10 cellular contexts compared by ENCODE assay signal in genomic region chr1:179369751-179370341, GRCh38. TPM values are rescaled to one million over a fixed set of nuclear protein-coding genes. Genes with fewer than 3 reads are reported as not detected.
DNase-seq lines count a peak whose midpoint lies in the region; ATAC-seq and TF ChIP-seq lines count a peak whose summit lies in the region.
"Had no signal": no experiment of that assay in that cellular context is flagged by ENCODE, and none has a peak within 500 bp of the region (broad histone marks: within the 10 kb centered on the region; RNA-seq: fewer than 3 reads in every experiment).

No MANE protein-coding gene starts in this region.

- H3K27ac ChIP-seq in CD8-positive, alpha-beta memory T cell (ENCODE audit: low read depth, low read length) = no peak overlapping the region
- no peak overlapping the region for H3K27ac ChIP-seq in tibial nerve
- H3K27ac ChIP-seq: SJSA1, skin epidermis had no signal

- H3K4me1 Mint-ChIP-seq in CD8-positive, alpha-beta memory T cell = peaks cover 10 to 15% (median 14%) of the 10 kb centered on the region in 3 donors

- H3K27me3 Mint-ChIP-seq in CD8-positive, alpha-beta memory T cell = peaks cover 0 to 8% of the 10 kb centered on the region in 2 donors

- no peaks in the 10 kb centered on the region for H3K9me3 ChIP-seq in CD8-positive, alpha-beta memory T cell (ENCODE audit: low read length)
- no peaks in the 10 kb centered on the region for H3K9me3 ChIP-seq in tibial nerve
- H3K9me3 ChIP-seq: SJSA1 had no signal

- peak; percentile 36 for ATAC-seq in GM19035 (IDR thresholded peaks at IDR 0.05; ENCODE audit: unreplicated experiment)
- peak; percentile 35 for ATAC-seq in left colon
- ATAC-seq in HG03196 (IDR thresholded peaks at IDR 0.05; ENCODE audit: unreplicated experiment) = no peak

- H3K4me3 ChIP-seq in CD8-positive, alpha-beta memory T cell (ENCODE audit: low read length) = no peak overlapping the region
- H3K4me3 ChIP-seq in tibial nerve = no peak overlapping the region
- H3K4me3 ChIP-seq: SJSA1, skin epidermis had no signal

- intact Hi-C loops in left colon (cut with DNase I, micrococcal nuclease) = loop anchor here in 1 of 2 donors (5.0 kb wide), 1 partner anchor 288 kb away; the partner anchor contains the start of gene TOR3A

- no peaks in the 10 kb centered on the region for H3K27me3 ChIP-seq in CD8-positive, alpha-beta memory T cell (ENCODE audit: insufficient read depth, low read length, poor library complexity, severe bottlenecking)
- H3K27me3 ChIP-seq in tibial nerve = no peaks in the 10 kb centered on the region
- H3K27me3 ChIP-seq: SJSA1 had no signal

- no peak for TF ChIP-seq EP300 in tibial nerve (IDR thresholded peaks at IDR 0.05)

- no peaks in the 10 kb centered on the region for H3K9me3 Mint-ChIP-seq in CD8-positive, alpha-beta memory T cell

- H3K4me3 Mint-ChIP-seq in CD8-positive, alpha-beta memory T cell = peak overlapping the region in 1 of 7 donors; percentile 22

- peaks cover 0 to 7% (median 0%) of the 10 kb centered on the region in 3 donors for H3K36me3 Mint-ChIP-seq in CD8-positive, alpha-beta memory T cell

- WGBS in tibial nerve, 2 donors = 2 to 3% methylated on average over 4 of the region's 4 CpGs

- H3K4me1 ChIP-seq in CD8-positive, alpha-beta memory T cell (ENCODE audit: insufficient read depth, low read length) = peaks cover 12% of the 10 kb centered on the region
- peaks cover 0 to 9% (median 0%) of the 10 kb centered on the region in 4 donors for H3K4me1 ChIP-seq in tibial nerve
- H3K4me1 ChIP-seq: SJSA1 had no signal

- CTCF ChIA-PET in CD8-positive, alpha-beta memory T cell (lab: Charles Lee) = interaction anchor here (0.8 to 6.3 kb wide), 10 partner anchors 15 to 333 kb away, joined by 3 to 54 read pairs (median 3); partner anchors contain the start of gene TOR3A

- peak in 4 of 5 donors; percentile 9 to 65 (median 60) for DNase-seq in CD8-positive, alpha-beta memory T cell
- peak; percentile 80 for DNase-seq in NCI-H128 (lab: John Stamatoyannopoulos, UW; ENCODE audit: unreplicated experiment)
- peak; percentile 58 for DNase-seq in SIG-M5 (lab: John Stamatoyannopoulos, UW)
- DNase-seq in cerebellar cortex (ENCODE audit: low spot score) = peak; percentile 80
- DNase-seq in left colon = no peak
- DNase-seq in tibial nerve (ENCODE audit: low spot score in 2 of 2) = peak in 1 of 2 donors; percentile 46

- TF ChIP-seq CTCF in tibial nerve (IDR thresholded peaks at IDR 0.05) = peak; percentile 57 to 79 (median 77)

- H3K27ac Mint-ChIP-seq in CD8-positive, alpha-beta memory T cell = peak overlapping the region in 1 of 8 donors; percentile 38

- TF ChIP-seq POLR2A in tibial nerve (IDR thresholded peaks at IDR 0.05) = no peak

- no peaks in the 10 kb centered on the region for H3K36me3 ChIP-seq in CD8-positive, alpha-beta memory T cell (ENCODE audit: insufficient read depth, low read length)
- H3K36me3 ChIP-seq in tibial nerve = no peaks in the 10 kb centered on the region
- H3K36me3 ChIP-seq: SJSA1 had no signal

- POLR2A ChIA-PET in CD8-positive, alpha-beta memory T cell (lab: Charles Lee) = no interaction called here

RNA-seq across cellular contexts. Expression of gene AXDND1, which starts 4.1 kb away (rescaled TPM):
- total RNA-seq in CD8-positive, alpha-beta memory T cell = under 1 TPM in 1 of 2 experiments, not detected in 1; 0.58 TPM
- not detected for polyA plus RNA-seq in CD8-positive, alpha-beta memory T cell
- total RNA-seq in left colon (10 to 100 TPM in 1 of 2 donors, 1 to 10 TPM in 1; 3.8 to 12.5 TPM), tibial nerve (1 to 10 TPM in 1 of 4 donors, under 1 TPM in 2, not detected in 1; 0.22 to 1.7 (median 0.30) TPM)

Comparison
In these comparisons a context has a peak if more than half of its experiments do, and no peak if none do; other contexts are left out.
1. DNase-seq: peak in CD8-positive, alpha-beta memory T cell (4 of 5), NCI-H128 (single experiment), SIG-M5 (single experiment) and cerebellar cortex (single experiment); none in left colon (0 of 2).